In genomic region chr16:86515420-86515779, GRCh38 we compare ENCODE assay signal across 17 cellular contexts. TPM values are rescaled to one million over a fixed set of nuclear protein-coding genes. Genes with fewer than 3 reads are reported as not detected.
A peak's percentile ranks its signal among the peaks of the same experiment; 100 is the strongest.
DNase-seq lines count a peak whose midpoint lies in the region; ATAC-seq, FAIRE-seq and TF ChIP-seq lines count a peak whose summit lies in the region.
"Had no signal": no experiment of that assay in that cellular context is flagged by ENCODE, and none has a peak within 500 bp of the region (broad histone marks: within the 10 kb centered on the region; RNA-seq: fewer than 3 reads in every experiment).

No MANE protein-coding gene starts in this region.

- CTCF ChIA-PET in activated CD4-positive, alpha-beta memory T cell treated with anti-CD3 and anti-CD28 coated beads for 36 hours (lab: Charles Lee), result no interaction called here

- H3K27ac Mint-ChIP-seq in GM23338 (no peak overlapping the region), astrocyte (ENCODE audit: unreplicated experiment) (no peak overlapping the region)
- no peak overlapping the region for H3K27ac Mint-ChIP-seq in activated CD4-positive, alpha-beta memory T cell treated with anti-CD3 and anti-CD28 coated beads for 36 hours

- H3K4me2 ChIP-seq in GM23338 (peak overlapping the region; percentile 78), astrocyte (ENCODE audit: low read length) (peak overlapping the region; percentile 83), hepatocyte (peak overlapping the region; percentile 89)

- H3K9me2 ChIP-seq in GM23338 (ENCODE audit: insufficient read depth), result no peaks in the 10 kb centered on the region
- H3K9me2 ChIP-seq in hepatocyte (replicated peaks; ENCODE audit: insufficient read depth), result no peaks in the 10 kb centered on the region

- no peaks in the 10 kb centered on the region for H3K36me3 Mint-ChIP-seq in GM23338 (ENCODE audit: low read depth)
- H3K36me3 Mint-ChIP-seq in astrocyte (ENCODE audit: low read depth, unreplicated experiment), result no peaks in the 10 kb centered on the region
- H3K36me3 Mint-ChIP-seq in activated CD4-positive, alpha-beta memory T cell treated with anti-CD3 and anti-CD28 coated beads for 36 hours, result peaks cover 1% of the 10 kb centered on the region

- POLR2A ChIA-PET in activated CD4-positive, alpha-beta memory T cell treated with anti-CD3 and anti-CD28 coated beads for 36 hours (lab: Charles Lee), result no interaction called here

- H3K4me1 Mint-ChIP-seq in GM23338 (peaks cover 24% of the 10 kb centered on the region), astrocyte (ENCODE audit: low read depth, unreplicated experiment) (no peaks in the 10 kb centered on the region)
- peaks cover 8% of the 10 kb centered on the region for H3K4me1 Mint-ChIP-seq in activated CD4-positive, alpha-beta memory T cell treated with anti-CD3 and anti-CD28 coated beads for 36 hours (ENCODE audit: low read depth)

- H3K27ac ChIP-seq in GM23338 (ENCODE audit: low read depth), result no peak overlapping the region
- no peak overlapping the region for H3K27ac ChIP-seq in astrocyte (ENCODE audit: low read depth, low read length)
- H3K27ac ChIP-seq in hepatocyte, result peak overlapping the region; percentile 99
- peak overlapping the region; percentile 95 for H3K27ac ChIP-seq in rectal smooth muscle tissue (ENCODE audit: low read depth, low read length)
- H3K27ac ChIP-seq: parathyroid adenoma, thoracic aorta had no signal

- H3K9me3 Mint-ChIP-seq in GM23338 (no peaks in the 10 kb centered on the region; the same call in 1 of the 3 replicates), astrocyte (ENCODE audit: unreplicated experiment) (peaks cover 16% of the 10 kb centered on the region)
- H3K9me3 Mint-ChIP-seq in activated CD4-positive, alpha-beta memory T cell treated with anti-CD3 and anti-CD28 coated beads for 36 hours, result no peaks in the 10 kb centered on the region
- H3K9me3 Mint-ChIP-seq: activated naive CD4-positive, alpha-beta T cell treated with anti-CD3 and anti-CD28 coated beads, Interleukin-2, amount 10 ng/mL, durations not matched to agents 7 days and 5 days had no signal

- WGBS in hepatocyte (ENCODE audit: low lambda C conversion rate, missing lambda C conversion rate), result 4% methylated on average over 28 of the region's 29 CpGs

- peaks cover 11% of the 10 kb centered on the region for H4K20me1 ChIP-seq in GM23338 (replicated peaks; ENCODE audit: insufficient read depth)
- H4K20me1 ChIP-seq in astrocyte (ENCODE audit: insufficient read depth, low read length), result peaks cover 41% of the 10 kb centered on the region
- peaks cover 36% of the 10 kb centered on the region for H4K20me1 ChIP-seq in hepatocyte (ENCODE audit: insufficient read depth, poor library complexity, severe bottlenecking)

- H3K36me3 ChIP-seq in GM23338 (ENCODE audit: insufficient read depth), result no peaks in the 10 kb centered on the region
- no peaks in the 10 kb centered on the region for H3K36me3 ChIP-seq in astrocyte (ENCODE audit: insufficient read depth, low read length)
- H3K36me3 ChIP-seq in hepatocyte (replicated peaks; ENCODE audit: insufficient read depth, low read depth), result no peaks in the 10 kb centered on the region
- peaks cover 6% of the 10 kb centered on the region for H3K36me3 ChIP-seq in rectal smooth muscle tissue (ENCODE audit: control insufficient read depth, insufficient read depth, low read length)
- H3K36me3 ChIP-seq: thoracic aorta had no signal

- no peak overlapping the region for H3K9ac ChIP-seq in astrocyte (ENCODE audit: low read length)
- H3K9ac ChIP-seq in rectal smooth muscle tissue (ENCODE audit: low read length), result peak overlapping the region; percentile 60
- H3K9ac ChIP-seq: parathyroid adenoma had no signal

- peaks cover 94% of the 10 kb centered on the region for H3K27me3 ChIP-seq in GM23338 (ENCODE audit: insufficient read depth)
- H3K27me3 ChIP-seq in astrocyte (ENCODE audit: insufficient read depth, low read length), result peaks cover 50% of the 10 kb centered on the region
- H3K27me3 ChIP-seq in hepatocyte, result peaks cover 78% of the 10 kb centered on the region
- peaks cover 5% of the 10 kb centered on the region for H3K27me3 ChIP-seq in rectal smooth muscle tissue (ENCODE audit: control insufficient read depth, insufficient read depth, low read length)

- TF ChIP-seq CTCF in GM23338 (conservative IDR thresholded peaks at IDR 0.05; ENCODE audit: low read depth in 2 of 2) (no peak), astrocyte (IDR thresholded peaks at IDR 0.05; ENCODE audit: insufficient read depth, low read depth, low read length) (no peak), hepatocyte (IDR thresholded peaks at IDR 0.05; ENCODE audit: poor library complexity) (no peak)

- DNase-seq in GM23338 (ENCODE audit: low spot score) (peak; percentile 82), astrocyte (ENCODE audit: low read depth) (no peak), hepatocyte (ENCODE audit: low spot score) (no peak), NCI-H1417 (lab: John Stamatoyannopoulos, UW) (no peak)
- no peak for DNase-seq in activated CD4-positive, alpha-beta T cell treated with anti-CD3 and anti-CD28 coated beads, Interleukin-2, amount 50 U/mL, for 1 hour
- no peak for DNase-seq in activated CD4-positive, alpha-beta memory T cell treated with anti-CD3 and anti-CD28 coated beads for 36 hours
- DNase-seq in activated CD4-positive, alpha-beta T cell treated with anti-CD3 and anti-CD28 coated beads for 48 hours, result no peak
- DNase-seq: activated naive CD4-positive, alpha-beta T cell treated with anti-CD3 and anti-CD28 coated beads, Interleukin-2, amount 10 ng/mL, durations not matched to agents 7 days and 5 days; AML-193; mammary epithelial cell; MV-4-11; stimulated activated CD4-positive, alpha-beta T cell treated with anti-CD3 and anti-CD28 coated beads, Interleukin-15, amount 100 ng/mL, for 24 hours had no signal

- ATAC-seq in GM23338, result peak; percentile 17

- H3K4me3 Mint-ChIP-seq in GM23338, result no peak overlapping the region
- H3K4me3 Mint-ChIP-seq in astrocyte (ENCODE audit: unreplicated experiment), result no peak overlapping the region
- H3K4me3 Mint-ChIP-seq in activated CD4-positive, alpha-beta memory T cell treated with anti-CD3 and anti-CD28 coated beads for 36 hours, result no peak overlapping the region
- H3K4me3 Mint-ChIP-seq: activated naive CD4-positive, alpha-beta T cell treated with anti-CD3 and anti-CD28 coated beads, Interleukin-2, amount 10 ng/mL, durations not matched to agents 7 days and 5 days had no signal

- H3K27me3 Mint-ChIP-seq in GM23338 (ENCODE audit: insufficient read depth, low read depth, poor library complexity) (peaks cover 94% of the 10 kb centered on the region), astrocyte (ENCODE audit: low read depth, unreplicated experiment) (peaks cover 73% of the 10 kb centered on the region)
- H3K27me3 Mint-ChIP-seq in activated CD4-positive, alpha-beta memory T cell treated with anti-CD3 and anti-CD28 coated beads for 36 hours, result peaks cover 67% of the 10 kb centered on the region

- H2AFZ ChIP-seq in GM23338 (no peak overlapping the region), astrocyte (ENCODE audit: low read depth, low read length) (no peak overlapping the region), hepatocyte (no peak overlapping the region)
- H2AFZ ChIP-seq: parathyroid adenoma had no signal

- FAIRE-seq in astrocyte (lab: Jason Lieb, UNC), result no peak
- FAIRE-seq: endometrium had no signal

- intact Hi-C loops in activated CD4-positive, alpha-beta memory T cell treated with anti-CD3 and anti-CD28 coated beads for 36 hours (cut with micrococcal nuclease), result loop anchor here (10.0 kb wide), 1 partner anchor 471 kb away; no protein-coding TSS in a partner anchor

- 0 out of 2 replicates have a peak, but pooled peaks cover 6% of the 10 kb centered on the region for H3F3A ChIP-seq in GM23338 (replicated peaks; ENCODE audit: low read depth)

- peaks cover 3% of the 10 kb centered on the region for H3K9me3 ChIP-seq in astrocyte (ENCODE audit: insufficient read depth, low read depth, low read length)
- no peaks in the 10 kb centered on the region for H3K9me3 ChIP-seq in hepatocyte (ENCODE audit: low read depth)
- H3K9me3 ChIP-seq: thoracic aorta had no signal

- no peaks in the 10 kb centered on the region for H3K79me2 ChIP-seq in GM23338 (replicated peaks; ENCODE audit: insufficient read depth)
- H3K79me2 ChIP-seq in astrocyte (ENCODE audit: insufficient read depth, low read length), result peaks cover 43% of the 10 kb centered on the region
- H3K79me2 ChIP-seq in hepatocyte, result peaks cover 69% of the 10 kb centered on the region
- H3K79me2 ChIP-seq: parathyroid adenoma had no signal

- H3K4me1 ChIP-seq in GM23338 (ENCODE audit: insufficient read depth) (peaks cover 22% of the 10 kb centered on the region), astrocyte (ENCODE audit: insufficient read depth, low read length) (no peaks in the 10 kb centered on the region), hepatocyte (ENCODE audit: insufficient read depth) (peaks cover 21% of the 10 kb centered on the region), rectal smooth muscle tissue (ENCODE audit: control insufficient read depth, insufficient read depth, low read length) (peaks cover 14% of the 10 kb centered on the region)
- H3K4me1 ChIP-seq: parathyroid adenoma had no signal

- H3K4me3 ChIP-seq in GM23338 (peak overlapping the region; percentile 50), astrocyte (ENCODE audit: insufficient read depth, low read depth, low read length) (peak overlapping the region; percentile 29), hepatocyte (peak overlapping the region; percentile 10), rectal smooth muscle tissue (ENCODE audit: low read length) (peak overlapping the region; percentile 80)
- H3K4me3 ChIP-seq: thoracic aorta had no signal

TF ChIP-seq in GM23338, 12 proteins besides CTCF, POLR2A, EP300 and RAD21 (continues in another document):
- TF ChIP-seq EZH2phosphoT487 (IDR thresholded peaks at IDR 0.05; ENCODE audit: unreplicated experiment), result peak; percentile 16

RNA-seq across cellular contexts. Expression of gene FOXF1, which starts 5.1 kb away (rescaled TPM):
- 0.10 TPM in 1 of 2 replicates, not detected in the other for total RNA-seq in GM23338 (2014; rRNA removed; shearing (Covaris generic))
- 0.15 TPM in 1 of 2 replicates, not detected in the other for polyA plus RNA-seq in GM23338 (2016; fragmentation: Nextera tagmentation; extraction: Ambion mirVana)
- total RNA-seq in astrocyte, result 0.07 TPM in 1 of 2 replicates, not detected in the other
- total RNA-seq in hepatocyte, result 23.7 and 26.8 TPM in 2 replicates
- 30.0 and 37.4 TPM in 2 replicates for polyA plus RNA-seq in hepatocyte
- total RNA-seq in activated CD4-positive, alpha-beta memory T cell treated with anti-CD3 and anti-CD28 coated beads for 36 hours, result not detected
- total RNA-seq: HT-29, mammary epithelial cell had no signal
- polyA plus RNA-seq: mammary epithelial cell had no signal

RNA-seq across cellular contexts. Expression of gene MTHFSD, which starts 39.6 kb away (rescaled TPM):
- 8.1 and 12.6 TPM in 2 replicates for total RNA-seq in GM23338 (2014; rRNA removed; shearing (Covaris generic))
- polyA plus RNA-seq in GM23338 (2016; fragmentation: Nextera tagmentation; extraction: Ambion mirVana) (7.2 and 9.7 TPM in 2 replicates), hepatocyte (11.5 and 15.3 TPM in 2 replicates)
- total RNA-seq in astrocyte (15.6 and 16.5 TPM in 2 replicates), hepatocyte (8.1 and 21.5 TPM in 2 replicates)
- 10 to 100 TPM; 17.9 to 19.0 TPM for total RNA-seq in activated CD4-positive, alpha-beta memory T cell treated with anti-CD3 and anti-CD28 coated beads for 36 hours

RNA-seq across cellular contexts. Expression of gene FOXC2, which starts 51.2 kb away (rescaled TPM):
- not detected in 2 replicates for total RNA-seq in GM23338 (2014; rRNA removed; shearing (Covaris generic))
- polyA plus RNA-seq in GM23338 (2016; fragmentation: Nextera tagmentation; extraction: Ambion mirVana) (0.14 and 0.16 TPM in 2 replicates), hepatocyte (0.30 and 0.96 TPM in 2 replicates)
- total RNA-seq in astrocyte (15.8 and 15.9 TPM in 2 replicates), hepatocyte (0.36 TPM in 1 of 2 replicates, not detected in the other)
- not detected for total RNA-seq in activated CD4-positive, alpha-beta memory T cell treated with anti-CD3 and anti-CD28 coated beads for 36 hours
- total RNA-seq: HT-29 had no signal

Comparison
In these comparisons a context has a peak if more than half of its experiments do, and no peak if none do; other contexts are left out.
1. H3K27ac ChIP-seq: peak in hepatocyte (single experiment) and rectal smooth muscle tissue (single experiment); none in GM23338 (single experiment) and astrocyte (single experiment).
2. H3K4me3 ChIP-seq: peak in every context shown above with its lines; median percentile 80 in rectal smooth muscle tissue; 50 in GM23338; 29 in astrocyte; 10 in hepatocyte.
3. RNA of gene FOXF1, which starts 5.1 kb away (total RNA-seq): 23.7 to 26.8 TPM in hepatocyte; 0.10 TPM in GM23338, 0.07 TPM in astrocyte and not detected in activated CD4-positive, alpha-beta memory T cell treated with anti-CD3 and anti-CD28 coated beads for 36 hours; every median in the first group is over 10 times any median in the second.
4. RNA of gene FOXC2, which starts 51.2 kb away (total RNA-seq): 15.8 to 15.9 TPM in astrocyte; 0.36 TPM in hepatocyte, not detected in activated CD4-positive, alpha-beta memory T cell treated with anti-CD3 and anti-CD28 coated beads for 36 hours and not detected in GM23338; every median in the first group is over 10 times any median in the second.
5. Peak in every context shown above with its lines, with median percentiles within 50 percentile points of each other: H3K4me2 ChIP-seq.